In genomic region chr6:155263373-155264063, GRCh38 we compare ENCODE assay signal across 23 cellular contexts. TPM values are rescaled to one million over a fixed set of nuclear protein-coding genes. Genes with fewer than 3 reads are reported as not detected.
DNase-seq lines count a peak whose midpoint lies in the region; ATAC-seq and TF ChIP-seq lines count a peak whose summit lies in the region.
"Had no signal": no experiment of that assay in that cellular context is flagged by ENCODE, and none has a peak within 500 bp of the region (broad histone marks: within the 10 kb centered on the region; RNA-seq: fewer than 3 reads in every experiment).

Gene CLDN20, plus strand, starts transcription at chr6:155264013. Its CDS starts 11,707 bp downstream, at chr6:155275720.

- H3K9me3 ChIP-seq in right cardiac atrium (ENCODE audit: control insufficient read depth, low read length), result no peaks in the 10 kb centered on the region

- H3K4me3 Mint-ChIP-seq in IgD-negative memory B cell (no peak within 1 kb of the TSS), chondrocyte (ENCODE audit: unreplicated experiment) (no peak within 1 kb of the TSS)
- H3K4me3 Mint-ChIP-seq in stimulated activated naive B cell treated with anti-CD40 and anti-IgM and Interleukin-4, amounts not matched to agents 10 μg/mL and 1 μg/mL and 100 μg/mL, for 72 hours, result no peak within 1 kb of the TSS
- H3K4me3 Mint-ChIP-seq: activated CD8-positive, alpha-beta T cell treated with anti-CD3 and anti-CD28 coated beads for 36 hours; CD14-positive monocyte; neural progenitor cell; stimulated activated naive CD8-positive, alpha-beta T cell treated with anti-CD3 and anti-CD28 coated beads, Interleukin-15, Interleukin-2, amounts not matched to agents 100 ng/mL and 50 ng/mL, for 24 hours had no signal

- 57% methylated on average over 10 of the region's 10 CpGs for WGBS in right cardiac atrium

- TF ChIP-seq CTCF in chondrocyte (IDR thresholded peaks at IDR 0.05), result no peak

- H3K9me3 Mint-ChIP-seq in IgD-negative memory B cell, result no peaks in the 10 kb centered on the region
- H3K9me3 Mint-ChIP-seq in chondrocyte (ENCODE audit: low read depth), result no peaks in the 10 kb centered on the region
- H3K9me3 Mint-ChIP-seq in stimulated activated naive B cell treated with anti-CD40 and anti-IgM and Interleukin-4, amounts not matched to agents 10 μg/mL and 1 μg/mL and 100 μg/mL, for 72 hours, result no peaks in the 10 kb centered on the region
- H3K9me3 Mint-ChIP-seq: activated CD8-positive, alpha-beta T cell treated with anti-CD3 and anti-CD28 coated beads for 36 hours; neural progenitor cell; stimulated activated naive CD8-positive, alpha-beta T cell treated with anti-CD3 and anti-CD28 coated beads, Interleukin-15, Interleukin-2, amounts not matched to agents 100 ng/mL and 50 ng/mL, for 24 hours had no signal

- H3K27me3 Mint-ChIP-seq in IgD-negative memory B cell (no peaks in the 10 kb centered on the region), chondrocyte (ENCODE audit: low read depth) (no peaks in the 10 kb centered on the region)
- H3K27me3 Mint-ChIP-seq in stimulated activated naive B cell treated with anti-CD40 and anti-IgM and Interleukin-4, amounts not matched to agents 10 μg/mL and 1 μg/mL and 100 μg/mL, for 72 hours, result no peaks in the 10 kb centered on the region
- H3K27me3 Mint-ChIP-seq: activated CD8-positive, alpha-beta T cell treated with anti-CD3 and anti-CD28 coated beads for 36 hours; stimulated activated naive CD8-positive, alpha-beta T cell treated with anti-CD3 and anti-CD28 coated beads, Interleukin-15, Interleukin-2, amounts not matched to agents 100 ng/mL and 50 ng/mL, for 24 hours had no signal

- H3K27ac Mint-ChIP-seq in IgD-negative memory B cell (peak within 1 kb of the TSS in 2 of 3 donors; percentile 1 to 71), chondrocyte (ENCODE audit: unreplicated experiment) (peak within 1 kb of the TSS; percentile 80)
- no peak within 1 kb of the TSS for H3K27ac Mint-ChIP-seq in stimulated activated naive B cell treated with anti-CD40 and anti-IgM and Interleukin-4, amounts not matched to agents 10 μg/mL and 1 μg/mL and 100 μg/mL, for 72 hours
- H3K27ac Mint-ChIP-seq: neural progenitor cell had no signal

- H3K4me1 Mint-ChIP-seq in IgD-negative memory B cell, result peaks cover 13 to 21% (median 18%) of the 10 kb centered on the region in 3 donors
- H3K4me1 Mint-ChIP-seq in chondrocyte (ENCODE audit: low read depth), result peaks cover 19% of the 10 kb centered on the region
- H3K4me1 Mint-ChIP-seq in stimulated activated naive B cell treated with anti-CD40 and anti-IgM and Interleukin-4, amounts not matched to agents 10 μg/mL and 1 μg/mL and 100 μg/mL, for 72 hours, result peaks cover 8 to 14% of the 10 kb centered on the region in 2 donors
- H3K4me1 Mint-ChIP-seq: CD14-positive monocyte had no signal

- no peak within 1 kb of the TSS for H2AFZ ChIP-seq in ACC112 (ENCODE audit: low read length, unreplicated experiment)
- H2AFZ ChIP-seq: neural progenitor cell had no signal

- H3K4me1 ChIP-seq in ACC112 (ENCODE audit: control insufficient read depth, insufficient read depth, low read length, unreplicated experiment), result peaks cover 11% of the 10 kb centered on the region
- peaks cover 7% of the 10 kb centered on the region for H3K4me1 ChIP-seq in right cardiac atrium (ENCODE audit: control insufficient read depth, insufficient read depth, low read length)

- H3K4me3 ChIP-seq in ACC112 (ENCODE audit: low read depth, low read length), result no peak within 1 kb of the TSS
- no peak within 1 kb of the TSS for H3K4me3 ChIP-seq in right cardiac atrium (ENCODE audit: low read length)
- H3K4me3 ChIP-seq: cardiac muscle cell, neural progenitor cell had no signal

- ATAC-seq in right cardiac atrium (peak; percentile 42 to 55), GM21529 (IDR thresholded peaks at IDR 0.05; ENCODE audit: unreplicated experiment) (no peak)
- no peak for ATAC-seq in stimulated activated naive B cell treated with anti-CD40 and anti-IgM and Interleukin-4, amounts not matched to agents 10 μg/mL and 1 μg/mL and 100 μg/mL, for 72 hours (replicated peaks)
- ATAC-seq: activated CD8-positive, alpha-beta T cell treated with anti-CD3 and anti-CD28 coated beads for 36 hours had no signal

- H3K36me3 Mint-ChIP-seq in IgD-negative memory B cell (peaks cover 8% of the 10 kb centered on the region), chondrocyte (ENCODE audit: low read depth) (peaks cover 9% of the 10 kb centered on the region)
- peaks cover 26 to 56% of the 10 kb centered on the region in 2 donors for H3K36me3 Mint-ChIP-seq in stimulated activated naive B cell treated with anti-CD40 and anti-IgM and Interleukin-4, amounts not matched to agents 10 μg/mL and 1 μg/mL and 100 μg/mL, for 72 hours

- H3K36me3 ChIP-seq in ACC112 (ENCODE audit: insufficient read depth, low read length), result no peaks in the 10 kb centered on the region
- H3K36me3 ChIP-seq: neural progenitor cell had no signal

- H3K27me3 ChIP-seq in ACC112 (ENCODE audit: insufficient read depth, low read length), result no peaks in the 10 kb centered on the region
- H3K27me3 ChIP-seq in right cardiac atrium (ENCODE audit: control insufficient read depth, insufficient read depth), result no peaks in the 10 kb centered on the region
- H3K27me3 ChIP-seq: neural progenitor cell had no signal

- peaks cover 4% of the 10 kb centered on the region for H3K79me2 ChIP-seq in ACC112 (ENCODE audit: control insufficient read depth, insufficient read depth, low read length, unreplicated experiment)

- DNase-seq in chondrocyte (ENCODE audit: low spot score), result no peak
- no peak for DNase-seq in right cardiac atrium
- DNase-seq in DMS79 (lab: John Stamatoyannopoulos, UW), result no peak
- DNase-seq in stimulated activated naive B cell treated with anti-CD40 and anti-IgM and Interleukin-4, amounts not matched to agents 10 μg/mL and 1 μg/mL and 100 μg/mL, for 72 hours, result no peak
- DNase-seq in occipital lobe (lab: John Stamatoyannopoulos, UW), result no peak
- DNase-seq: activated CD8-positive, alpha-beta T cell treated with anti-CD3 and anti-CD28 coated beads for 36 hours; hippocampal formation; KG1; kidney glomerular epithelial cell; NCI-H1092; NCI-H2081 treated with DMSO at 0.1 percent for 48 hours; NCI-H524 treated with DMSO at 0.1 percent for 48 hours; retina had no signal

- H3K27ac ChIP-seq in ACC112 (ENCODE audit: low read depth, low read length), result peak within 1 kb of the TSS; percentile 16; the same call in 1 of the 2 replicates
- H3K27ac ChIP-seq in right cardiac atrium (ENCODE audit: low read length), result no peak within 1 kb of the TSS
- H3K27ac ChIP-seq: cardiac muscle cell, neural progenitor cell had no signal

- intact Hi-C loops in right cardiac atrium (cut with DNase I), result no loop called here

RNA-seq across cellular contexts. Expression of gene CLDN20, which starts in this region (rescaled TPM):
- polyA plus RNA-seq in IgD-negative memory B cell, result not detected
- total RNA-seq in chondrocyte, result not detected in 3 replicates
- total RNA-seq in right cardiac atrium, result not detected
- not detected for polyA plus RNA-seq in right cardiac atrium
- not detected for total RNA-seq in occipital lobe
- total RNA-seq: activated CD8-positive, alpha-beta T cell treated with anti-CD3 and anti-CD28 coated beads for 36 hours; cardiac muscle cell; mononuclear cell; T-helper 1 cell treated with Interleukin-12 subunit alpha and Interleukin-12 subunit beta and Interleukin-4 antibody, amounts not matched to agents 30 ng/mL and 1 ng/mL, for 36 hours; urinary bladder had no signal
- polyA plus RNA-seq: CD14-positive monocyte had no signal

Comparison
In these comparisons a context has a peak if more than half of its experiments do, and no peak if none do; other contexts are left out.
1. Peak in ATAC-seq in right cardiac atrium; RNA of the gene not detected or under 1 TPM.